In the genomic region with DNA sequence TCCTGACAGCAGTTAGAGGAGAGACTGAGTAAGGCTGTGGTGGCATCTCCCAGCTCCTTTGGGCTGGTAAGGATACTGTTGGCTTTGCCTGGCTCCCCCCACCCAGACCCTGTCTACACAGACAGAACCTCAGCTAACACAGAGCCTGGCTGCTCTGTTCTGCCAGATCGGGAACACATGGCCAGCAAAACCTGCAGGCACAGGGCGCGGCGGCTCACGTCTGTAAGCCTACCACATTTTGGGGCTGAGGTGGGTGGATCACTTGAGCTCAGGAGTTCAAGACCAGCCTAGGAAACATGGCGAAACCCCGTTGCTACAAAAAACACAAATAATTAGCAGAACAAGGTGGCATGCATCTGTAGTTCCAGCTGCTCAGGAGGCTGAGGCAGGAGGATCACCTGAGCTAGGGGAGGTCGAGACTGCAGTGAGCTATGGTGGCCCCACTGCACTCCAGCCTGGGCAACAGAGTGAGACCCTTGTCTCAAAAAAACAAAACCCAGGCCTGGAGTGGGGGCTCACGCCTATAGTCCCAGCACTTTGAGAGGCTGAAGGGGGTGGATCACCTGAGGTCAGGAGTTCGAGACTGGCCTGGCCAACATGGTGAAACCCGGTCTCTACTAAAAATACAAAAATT, we compare ENCODE assay signal across 18 cellular contexts.
"Had no signal": no experiment of that assay in that cellular context is flagged by ENCODE, and none has a peak within 500 bp of the region (broad histone marks: within the 10 kb centered on the region; RNA-seq: fewer than 3 reads in every experiment).

No MANE protein-coding gene starts in this region.

- H3K27ac Mint-ChIP-seq: activated naive CD8-positive, alpha-beta T cell treated with anti-CD3 and anti-CD28 coated beads for 36 hours; effector memory CD8-positive, alpha-beta T cell; naive thymus-derived CD4-positive, alpha-beta T cell; stimulated activated memory B cell treated with anti-CD40 and anti-IgM and Interleukin-4, amounts not matched to agents 10 μg/mL and 1 μg/mL and 100 μg/mL, for 72 hours had no signal

- H3K4me3 ChIP-seq: gastrocnemius medialis, heart right ventricle, lung, mucosa of descending colon had no signal

- ATAC-seq: effector memory CD8-positive, alpha-beta T cell; gastrocnemius medialis; heart right ventricle; mucosa of descending colon; naive thymus-derived CD4-positive, alpha-beta T cell; stimulated activated memory B cell treated with anti-CD40 and anti-IgM and Interleukin-4, amounts not matched to agents 10 μg/mL and 1 μg/mL and 100 μg/mL, for 72 hours had no signal

- FAIRE-seq: TTC549 had no signal

- H3K27me3 Mint-ChIP-seq: activated naive CD8-positive, alpha-beta T cell treated with anti-CD3 and anti-CD28 coated beads for 36 hours; central memory CD8-positive, alpha-beta T cell; effector memory CD8-positive, alpha-beta T cell; naive thymus-derived CD4-positive, alpha-beta T cell had no signal

- H3K9me3 Mint-ChIP-seq: central memory CD8-positive, alpha-beta T cell; effector memory CD8-positive, alpha-beta T cell; naive thymus-derived CD4-positive, alpha-beta T cell had no signal

- DNase-seq: activated CD4-positive, alpha-beta T cell treated with anti-CD3 and anti-CD28 coated beads, Interleukin-2, amount 50 U/mL, for 1 hour; activated CD4-positive, CD25-positive, alpha-beta regulatory T cell; activated CD8-positive, alpha-beta memory T cell treated with anti-CD3 and anti-CD28 coated beads for 24 hours; activated gamma-delta T cell treated with Interleukin-2 at 50 U/mL for 16 hours; activated naive CD8-positive, alpha-beta T cell treated with anti-CD3 and anti-CD28 coated beads for 36 hours; amygdala; brain microvascular endothelial cell; dermis blood vessel endothelial cell; effector memory CD8-positive, alpha-beta T cell; gastrocnemius medialis; heart right ventricle; left cardiac atrium; mucosa of descending colon; naive thymus-derived CD4-positive, alpha-beta T cell had no signal

- H3K4me3 Mint-ChIP-seq: activated naive CD8-positive, alpha-beta T cell treated with anti-CD3 and anti-CD28 coated beads for 36 hours; central memory CD8-positive, alpha-beta T cell; effector memory CD8-positive, alpha-beta T cell; naive thymus-derived CD4-positive, alpha-beta T cell; stimulated activated memory B cell treated with anti-CD40 and anti-IgM and Interleukin-4, amounts not matched to agents 10 μg/mL and 1 μg/mL and 100 μg/mL, for 72 hours had no signal

- H3K27me3 ChIP-seq: brain microvascular endothelial cell, gastrocnemius medialis, heart right ventricle had no signal

- H3K9me3 ChIP-seq: gastrocnemius medialis, heart right ventricle, mucosa of descending colon had no signal

- H3K27ac ChIP-seq: gastrocnemius medialis had no signal
